1 cellular context compared by ENCODE assay signal in genomic region chr1:181129771-181130606, GRCh38.
TF ChIP-seq lines count a peak whose summit lies in the region.

No MANE protein-coding gene starts in this region.

TF ChIP-seq in K562, 482 proteins besides CTCF, POLR2A, EP300 and RAD21 (continued from another document and continues in another):
- TF ChIP-seq ZNF512 (tag; IDR thresholded peaks at IDR 0.05) (no peak), FOS (IDR thresholded peaks at IDR 0.05; ENCODE audit: extremely low read depth, insufficient read length) (no peak), KHSRP (IDR thresholded peaks at IDR 0.05) (no peak), THRB (CRISPR knock-in tag; conservative IDR thresholded peaks at IDR 0.05) (peak; percentile 58), RBM14 (IDR thresholded peaks at IDR 0.05; ENCODE audit: borderline replicate concordance, insufficient read depth, low read depth, low read length) (no peak), MTA3 (IDR thresholded peaks at IDR 0.05; ENCODE audit: borderline replicate concordance) (peak; percentile 74), ELK1 (CRISPR knock-in tag; IDR thresholded peaks at IDR 0.05) (no peak), THAP12 (CRISPR knock-in tag; IDR thresholded peaks at IDR 0.05) (no peak), HOMEZ (CRISPR knock-in tag; IDR thresholded peaks at IDR 0.05) (no peak), ATF7 (IDR thresholded peaks at IDR 0.05) (peak; percentile 60), NFIX (CRISPR knock-in tag; IDR thresholded peaks at IDR 0.05; ENCODE audit: low read depth) (no peak), TARDBP (IDR thresholded peaks at IDR 0.05) (peak; percentile 78; the same call in 1 of the 2 replicates), RNF2 (IDR thresholded peaks at IDR 0.05) (peak; percentile 83), TFAM (CRISPR knock-in tag; conservative IDR thresholded peaks at IDR 0.05) (no peak), FIP1L1 (IDR thresholded peaks at IDR 0.05; ENCODE audit: low read depth, low read length, poor library complexity, severe bottlenecking) (no peak), DEAF1 (CRISPR knock-in tag; IDR thresholded peaks at IDR 0.05) (peak; percentile 6; the same call in 1 of the 2 replicates), ZNF282 (CRISPR knock-in tag; IDR thresholded peaks at IDR 0.05) (no peak), GABPA (tag; conservative IDR thresholded peaks at IDR 0.05; ENCODE audit: low read depth) (no peak), AFF4 (CRISPR knock-in tag; IDR thresholded peaks at IDR 0.05) (no peak), SIN3B (IDR thresholded peaks at IDR 0.05; ENCODE audit: low read depth) (no peak), MITF (IDR thresholded peaks at IDR 0.05) (no peak), TEAD4 (IDR thresholded peaks at IDR 0.05; ENCODE audit: low read length) (peak; percentile 89), TEAD4 (CRISPR knock-in tag; IDR thresholded peaks at IDR 0.05; ENCODE audit: borderline replicate concordance) (no peak), DIDO1 (tag; IDR thresholded peaks at IDR 0.05; ENCODE audit: low read depth) (no peak), FOXA1 (IDR thresholded peaks at IDR 0.05; ENCODE audit: borderline replicate concordance) (no peak), BRF2 (IDR thresholded peaks at IDR 0.05; ENCODE audit: borderline replicate concordance, insufficient read depth, insufficient read length) (no peak), RBM39 (optimal IDR thresholded peaks at IDR 0.05; ENCODE audit: low read depth, low read length) (no peak), CREB3 (tag; conservative IDR thresholded peaks at IDR 0.05; ENCODE audit: low read depth) (no peak), MYBL2 (IDR thresholded peaks at IDR 0.05; ENCODE audit: low read depth) (no peak), MYBL2 (CRISPR knock-in tag; IDR thresholded peaks at IDR 0.05; ENCODE audit: borderline replicate concordance) (no peak)
